14 cellular contexts compared by ENCODE assay signal in genomic region chr4:130214268-130214667, GRCh38.
DNase-seq lines count a peak whose midpoint lies in the region; ATAC-seq and TF ChIP-seq lines count a peak whose summit lies in the region.
"Had no signal": no experiment of that assay in that cellular context is flagged by ENCODE, and none has a peak within 500 bp of the region (broad histone marks: within the 10 kb centered on the region; RNA-seq: fewer than 3 reads in every experiment).

No MANE protein-coding gene starts in this region.

- H3K27me3 ChIP-seq in DND-41 (ENCODE audit: insufficient read depth, low read length, poor library complexity) (no peaks in the 10 kb centered on the region), MM.1S (replicated peaks; ENCODE audit: insufficient read depth, low read length) (no peaks in the 10 kb centered on the region)

- peak overlapping the region; percentile 19; the same call in 1 of the 2 replicates for H3K9ac ChIP-seq in DND-41 (ENCODE audit: low read depth, low read length)
- no peak overlapping the region for H3K9ac ChIP-seq in MM.1S (ENCODE audit: low read length)

- DNase-seq in DND-41: peak; percentile 54
- peak; percentile 15 for DNase-seq in MM.1S
- DNase-seq in OCI-M1 (lab: John Stamatoyannopoulos, UW): peak; percentile 61
- DNase-seq in fibroblast of peridontal ligament (ENCODE audit: extremely low read depth): peak; percentile 14
- no peak for DNase-seq in AG08395 (ENCODE audit: low spot score)
- no peak for DNase-seq in NCI-H82 treated with DMSO at 0.1 percent for 48 hours (lab: John Stamatoyannopoulos, UW; ENCODE audit: unreplicated experiment)
- DNase-seq: CD4-positive, CD25-positive, alpha-beta regulatory T cell; DMS53; GOT3 had no signal

- peak overlapping the region; percentile 79 for H3K27ac ChIP-seq in DND-41 (ENCODE audit: low read length)
- no peak overlapping the region for H3K27ac ChIP-seq in MM.1S (ENCODE audit: low read length)

- H2AFZ ChIP-seq in DND-41 (ENCODE audit: low read depth, low read length) (no peak overlapping the region; the same call in 1 of the 2 replicates), MM.1S (ENCODE audit: low read length) (no peak overlapping the region)

- peak overlapping the region; percentile 50 for H3K4me2 ChIP-seq in DND-41 (ENCODE audit: insufficient read depth, low read length)
- no peak overlapping the region for H3K4me2 ChIP-seq in MM.1S (ENCODE audit: low read depth, low read length)

- ATAC-seq in DND-41 (ENCODE audit: insufficient read depth, low read depth): peak; percentile 88
- ATAC-seq in GM19328 (IDR thresholded peaks at IDR 0.05; ENCODE audit: unreplicated experiment): no peak
- ATAC-seq in GM19023 (IDR thresholded peaks at IDR 0.05; ENCODE audit: unreplicated experiment): no peak
- ATAC-seq: GM12878, HepG2 had no signal

- no peaks in the 10 kb centered on the region for H3K9me3 ChIP-seq in DND-41 (ENCODE audit: insufficient read depth, low read length, severe bottlenecking)
- no peaks in the 10 kb centered on the region for H3K9me3 ChIP-seq in MM.1S (replicated peaks; ENCODE audit: insufficient read depth, low read length)
- H3K9me3 ChIP-seq: HAP-1 had no signal

- no peaks in the 10 kb centered on the region for H3K9me2 ChIP-seq in MM.1S (replicated peaks; ENCODE audit: insufficient read depth, low read length)

- TF ChIP-seq CTCF in DND-41 (IDR thresholded peaks at IDR 0.05; ENCODE audit: borderline replicate concordance, extremely low read depth, low read length, poor library complexity, severe bottlenecking): no peak
- TF ChIP-seq CTCF in MM.1S (IDR thresholded peaks at IDR 0.05; ENCODE audit: low read length): no peak

- H3K4me1 ChIP-seq in DND-41 (ENCODE audit: insufficient read depth, low read length) (peaks cover 27% of the 10 kb centered on the region), MM.1S (ENCODE audit: low read length) (0 out of 2 replicates have a peak, but pooled peaks cover 4% of the 10 kb centered on the region)
- H3K4me1 ChIP-seq: HAP-1 had no signal

- H3K79me2 ChIP-seq in DND-41 (ENCODE audit: insufficient read depth, low read length) (no peaks in the 10 kb centered on the region), MM.1S (ENCODE audit: low read length) (no peaks in the 10 kb centered on the region)

- H4K20me1 ChIP-seq in DND-41 (ENCODE audit: insufficient read depth, low read length): no peaks in the 10 kb centered on the region
- no peaks in the 10 kb centered on the region for H4K20me1 ChIP-seq in MM.1S (ENCODE audit: insufficient read depth, low read length)

- no peaks in the 10 kb centered on the region for H3K36me3 ChIP-seq in DND-41 (ENCODE audit: insufficient read depth, low read length)
- no peaks in the 10 kb centered on the region for H3K36me3 ChIP-seq in MM.1S (replicated peaks; ENCODE audit: insufficient read depth, low read length)
- H3K36me3 ChIP-seq: HAP-1 had no signal

- no peaks in the 10 kb centered on the region for H3F3A ChIP-seq in MM.1S (ENCODE audit: insufficient read depth, low read length)

- H3K4me3 ChIP-seq in DND-41 (ENCODE audit: low read depth in 1 of 2, low read length in 2 of 2): no peak overlapping the region
- no peak overlapping the region for H3K4me3 ChIP-seq in MM.1S (ENCODE audit: low read length)
- H3K4me3 ChIP-seq: GM12878, HAP-1 had no signal

Comparison
In these comparisons a context has a peak if more than half of its experiments do, and no peak if none do; other contexts are left out.
1. DNase-seq: peak in DND-41 (single experiment), MM.1S (single experiment), OCI-M1 (single experiment) and fibroblast of peridontal ligament (single experiment); none in AG08395 (single experiment) and NCI-H82 treated with DMSO at 0.1 percent for 48 hours (single experiment).